Comparison of ENCODE assay signal across 9 cellular contexts in genomic region chr3:58164199-58164879, GRCh38. TPM values are rescaled to one million over a fixed set of nuclear protein-coding genes. Genes with fewer than 3 reads are reported as not detected.
DNase-seq lines count a peak whose midpoint lies in the region; ATAC-seq and TF ChIP-seq lines count a peak whose summit lies in the region.
"Had no signal": no experiment of that assay in that cellular context is flagged by ENCODE, and none has a peak within 500 bp of the region (broad histone marks: within the 10 kb centered on the region; RNA-seq: fewer than 3 reads in every experiment).

No MANE protein-coding gene starts in this region.

- WGBS in HUES64: 96% methylated on average over 11 of the region's 12 CpGs

- peaks cover 84% of the 10 kb centered on the region for H3K36me3 ChIP-seq in HUES64 (ENCODE audit: insufficient read depth, low read length)
- H3K36me3 ChIP-seq in SJCRH30: no peaks in the 10 kb centered on the region
- H3K36me3 ChIP-seq in right atrium auricular region: peaks cover 20% of the 10 kb centered on the region
- H3K36me3 ChIP-seq in stomach smooth muscle (ENCODE audit: control insufficient read depth in 2 of 2, insufficient read depth in 2 of 2, low read length in 2 of 2): peaks cover 5 to 41% of the 10 kb centered on the region in 2 donors

- no peak overlapping the region for H3K4me3 ChIP-seq in HUES64 (ENCODE audit: low read length)
- H3K4me3 ChIP-seq in SJCRH30: no peak overlapping the region
- no peak overlapping the region for H3K4me3 ChIP-seq in right atrium auricular region
- H3K4me3 ChIP-seq in stomach smooth muscle (ENCODE audit: low read length in 2 of 2): no peak overlapping the region

- no peak for ATAC-seq in GM19035 (IDR thresholded peaks at IDR 0.05; ENCODE audit: unreplicated experiment)
- no peak for ATAC-seq in GM19463 (IDR thresholded peaks at IDR 0.05; ENCODE audit: unreplicated experiment)
- no peak for ATAC-seq in GM19328 (IDR thresholded peaks at IDR 0.05; ENCODE audit: unreplicated experiment)

- peak overlapping the region; percentile 63; the same call in 1 of the 2 replicates for H3K27ac ChIP-seq in HUES64 (ENCODE audit: low read depth, low read length)
- H3K27ac ChIP-seq in SJCRH30: peak overlapping the region; percentile 38
- H3K27ac ChIP-seq in right atrium auricular region: peak overlapping the region; percentile 57 to 67
- H3K27ac ChIP-seq in stomach smooth muscle (ENCODE audit: low read length): peak overlapping the region; percentile 76

- peak; percentile 80 to 86 for DNase-seq in SJCRH30
- DNase-seq in right atrium auricular region (ENCODE audit: low spot score): no peak
- DNase-seq in NOMO-1 (lab: John Stamatoyannopoulos, UW; ENCODE audit: unreplicated experiment in 2 of 2): no peak

- H3K27me3 ChIP-seq in HUES64 (ENCODE audit: insufficient read depth, low read length): no peaks in the 10 kb centered on the region
- no peaks in the 10 kb centered on the region for H3K27me3 ChIP-seq in SJCRH30
- H3K27me3 ChIP-seq in right atrium auricular region: no peaks in the 10 kb centered on the region
- H3K27me3 ChIP-seq in stomach smooth muscle (ENCODE audit: control insufficient read depth in 1 of 2, insufficient read depth in 2 of 2, low read length in 2 of 2): no peaks in the 10 kb centered on the region

- H3K4me1 ChIP-seq in HUES64 (ENCODE audit: insufficient read depth, low read length): peaks cover 10% of the 10 kb centered on the region; the same call in 1 of the 2 replicates
- H3K4me1 ChIP-seq in SJCRH30: peaks cover 37% of the 10 kb centered on the region
- peaks cover 0 to 60% of the 10 kb centered on the region in 2 donors for H3K4me1 ChIP-seq in right atrium auricular region
- peaks cover 49% of the 10 kb centered on the region for H3K4me1 ChIP-seq in stomach smooth muscle (ENCODE audit: control insufficient read depth, insufficient read depth, low read length)

- H3K9ac ChIP-seq in HUES64 (ENCODE audit: low read depth, low read length): no peak overlapping the region
- peak overlapping the region in 1 of 2 donors; percentile 42 for H3K9ac ChIP-seq in stomach smooth muscle (ENCODE audit: low read length in 2 of 2)

- TF ChIP-seq CTCF in right atrium auricular region (IDR thresholded peaks at IDR 0.05): no peak

- H3K9me3 ChIP-seq in HUES64 (ENCODE audit: insufficient read depth, low read depth, low read length) (no peaks in the 10 kb centered on the region), SJCRH30 (replicated peaks) (no peaks in the 10 kb centered on the region; the same call in 1 of the 2 replicates), right atrium auricular region (peaks cover 0 to 3% of the 10 kb centered on the region in 2 donors), stomach smooth muscle (ENCODE audit: control insufficient read depth in 2 of 2, low read length in 2 of 2) (no peaks in the 10 kb centered on the region)

RNA-seq across cellular contexts. Expression of gene DNASE1L3, which starts 46.4 kb away (rescaled TPM):
- polyA plus RNA-seq in HUES64 (2013, experiment 1 of 2): not detected
- not detected for polyA plus RNA-seq in HUES64 (2013, experiment 2 of 2)
- total RNA-seq in SJCRH30 (2014; rRNA removed; shearing (Covaris generic)): not detected in 2 replicates
- total RNA-seq in right atrium auricular region: 10 to 100 TPM in 1 of 2 donors, 1 to 10 TPM in 1; 1.5 to 11.5 TPM
- polyA plus RNA-seq: neural cell had no signal

Comparison
In these comparisons a context has a peak if more than half of its experiments do, and no peak if none do; other contexts are left out.
1. DNase-seq: peak in SJCRH30 (2 of 2); none in right atrium auricular region (single experiment) and NOMO-1 (0 of 2).
2. Peak in every context shown above with its lines, with median percentiles within 50 percentile points of each other: H3K27ac ChIP-seq.